ENCODE assay signal across 1 cellular context in genomic region chr2:241540766-241541561, GRCh38.
TF ChIP-seq lines count a peak whose summit lies in the region.

No MANE protein-coding gene starts in this region.

TF ChIP-seq in H1, 55 proteins besides CTCF, POLR2A, EP300 and RAD21 (continued from another document):
- TF ChIP-seq KDM4A (IDR thresholded peaks at IDR 0.05; ENCODE audit: low read depth, low read length, severe bottlenecking) (no peak), CBX5 (IDR thresholded peaks at IDR 0.05; ENCODE audit: low read depth, low read length) (no peak), SP1 (IDR thresholded peaks at IDR 0.05; ENCODE audit: low read depth, low read length) (peak; percentile 63; the same call in 1 of the 2 replicates), E2F6 (IDR thresholded peaks at IDR 0.05) (peak; percentile 76), HDAC6 (IDR thresholded peaks at IDR 0.05; ENCODE audit: low read depth, low read length) (no peak), SP4 (IDR thresholded peaks at IDR 0.05; ENCODE audit: low read length) (no peak), SRF (IDR thresholded peaks at IDR 0.05; ENCODE audit: low read depth, low read length) (no peak), TAF1 (IDR thresholded peaks at IDR 0.05; ENCODE audit: low read depth, low read length) (peak; percentile 59; the same call in 1 of the 2 replicates), SP2 (IDR thresholded peaks at IDR 0.05; ENCODE audit: low read length) (no peak), ZNF274 (IDR thresholded peaks at IDR 0.05; ENCODE audit: borderline replicate concordance, extremely low read depth, low read length) (no peak), SIRT6 (IDR thresholded peaks at IDR 0.05; ENCODE audit: low read length) (no peak), BACH1 (IDR thresholded peaks at IDR 0.05; ENCODE audit: low read length) (peak; percentile 40; the same call in 1 of the 2 replicates), YY1 (IDR thresholded peaks at IDR 0.05; ENCODE audit: low read depth, low read length) (no peak), CREB1 (IDR thresholded peaks at IDR 0.05) (peak; percentile 33; the same call in 1 of the 2 replicates), KDM1A (IDR thresholded peaks at IDR 0.05; ENCODE audit: borderline replicate concordance, low read length) (no peak), CHD7 (IDR thresholded peaks at IDR 0.05; ENCODE audit: insufficient replicate concordance, low read length) (no peak), NRF1 (IDR thresholded peaks at IDR 0.05; ENCODE audit: low read depth, low read length) (no peak), SIN3A (conservative IDR thresholded peaks at IDR 0.05 in 1 of 2, IDR thresholded peaks at IDR 0.05 in 1 of 2; ENCODE audit: low read depth in 1 of 2, low read length in 2 of 2) (no peak; a peak in 1 of 4 replicates), MAFK (IDR thresholded peaks at IDR 0.05; ENCODE audit: low read depth, low read length) (no peak), EZH2 (IDR thresholded peaks at IDR 0.05; ENCODE audit: low read depth, low read length, severe bottlenecking) (no peak), SAP30 (IDR thresholded peaks at IDR 0.05; ENCODE audit: insufficient read depth, insufficient replicate concordance, low read length) (no peak), CHD1 (IDR thresholded peaks at IDR 0.05; ENCODE audit: low read depth, low read length) (no peak), MAX (IDR thresholded peaks at IDR 0.05) (peak; percentile 91), BCL11A (IDR thresholded peaks at IDR 0.05; ENCODE audit: low read depth in 2 of 2, low read length in 2 of 2) (no peak)
